Comparison of ENCODE assay signal across 8 cellular contexts in the genomic region with DNA sequence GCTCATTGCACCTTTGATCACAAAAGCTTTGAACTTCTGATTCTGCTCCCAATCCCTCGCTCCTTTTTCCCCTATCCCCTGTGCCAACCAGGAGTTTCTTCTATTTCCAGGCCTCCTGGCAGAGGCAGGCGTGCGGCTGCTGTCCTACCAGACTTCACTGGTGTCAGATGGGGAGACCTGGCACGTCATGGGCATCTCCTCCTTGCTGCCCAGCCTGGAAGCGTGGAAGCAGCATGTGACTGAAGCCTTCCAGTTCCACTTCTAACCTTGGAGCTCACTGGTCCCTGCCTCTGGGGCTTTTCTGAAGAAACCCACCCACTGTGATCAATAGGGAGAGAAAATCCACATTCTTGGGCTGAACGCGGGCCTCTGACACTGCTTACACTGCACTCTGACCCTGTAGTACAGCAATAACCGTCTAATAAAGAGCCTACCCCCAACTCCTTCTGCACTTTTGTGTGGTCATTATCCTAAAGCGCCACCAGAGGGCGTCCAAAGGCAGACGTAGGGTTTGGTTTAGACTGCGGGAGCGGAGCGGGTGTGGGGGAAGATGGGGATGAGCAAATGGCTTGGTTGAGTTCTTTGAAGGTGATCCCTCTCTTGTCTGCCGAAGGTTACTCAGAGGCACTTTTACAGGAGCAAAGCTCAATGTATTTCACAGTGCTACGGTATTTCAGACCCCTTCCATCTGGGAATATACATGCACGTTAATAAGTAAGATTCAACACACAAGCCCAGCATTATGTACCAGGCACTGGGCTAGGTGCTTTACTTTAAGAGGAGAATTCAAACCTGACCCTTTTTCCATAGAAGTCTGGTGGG. TPM values are rescaled to one million over a fixed set of nuclear protein-coding genes. Genes with fewer than 3 reads are reported as not detected.
DNase-seq lines count a peak whose midpoint lies in the region; ATAC-seq and TF ChIP-seq lines count a peak whose summit lies in the region.

No MANE protein-coding gene starts in this region.

- CTCF ChIA-PET in activated CD4-positive, alpha-beta memory T cell treated with anti-CD3 and anti-CD28 coated beads, Interleukin-2, amount 10 ng/mL, durations not matched to agents 7 days and 5 days (lab: Charles Lee), result interaction anchor here (0.9 to 4.6 kb wide), 25 partner anchors 9 to 236 kb away, joined by 3 to 34 read pairs (median 5); a partner anchor contains a TSS

- no peaks in the 10 kb centered on the region for H3K9me3 Mint-ChIP-seq in activated CD4-positive, alpha-beta memory T cell treated with anti-CD3 and anti-CD28 coated beads, Interleukin-2, amount 10 ng/mL, durations not matched to agents 7 days and 5 days
- no peaks in the 10 kb centered on the region for H3K9me3 Mint-ChIP-seq in endothelial cell (ENCODE audit: unreplicated experiment)

- peaks cover 16% of the 10 kb centered on the region for H3K36me3 Mint-ChIP-seq in activated CD4-positive, alpha-beta memory T cell treated with anti-CD3 and anti-CD28 coated beads, Interleukin-2, amount 10 ng/mL, durations not matched to agents 7 days and 5 days (ENCODE audit: low read depth)
- H3K36me3 Mint-ChIP-seq in endothelial cell (ENCODE audit: low read depth, unreplicated experiment), result peaks cover 13% of the 10 kb centered on the region

- H3K4me3 Mint-ChIP-seq in activated CD4-positive, alpha-beta memory T cell treated with anti-CD3 and anti-CD28 coated beads, Interleukin-2, amount 10 ng/mL, durations not matched to agents 7 days and 5 days, result no peak overlapping the region
- no peak overlapping the region for H3K4me3 Mint-ChIP-seq in endothelial cell (ENCODE audit: unreplicated experiment)

- H3K4me1 Mint-ChIP-seq in activated CD4-positive, alpha-beta memory T cell treated with anti-CD3 and anti-CD28 coated beads, Interleukin-2, amount 10 ng/mL, durations not matched to agents 7 days and 5 days, result peaks cover 6% of the 10 kb centered on the region
- peaks cover 18% of the 10 kb centered on the region for H3K4me1 Mint-ChIP-seq in endothelial cell (ENCODE audit: unreplicated experiment)

- DNase-seq in activated gamma-delta T cell treated with Interleukin-2 at 50 U/mL for 16 hours (peak; percentile 22), activated gamma-delta T cell (lab: John Stamatoyannopoulos, UW) (no peak), NCI-H526 treated with DMSO at 0.1 percent for 48 hours (lab: John Stamatoyannopoulos, UW) (peak; percentile 62), endothelial cell (ENCODE audit: low spot score) (peak; percentile 52), middle frontal gyrus (ENCODE audit: extremely low spot score, low spot score) (peak; percentile 69)
- DNase-seq in activated CD4-positive, alpha-beta memory T cell treated with anti-CD3 and anti-CD28 coated beads, Interleukin-2, amount 10 ng/mL, durations not matched to agents 7 days and 5 days, result peak; percentile 60
- peak; percentile 69 for DNase-seq in stimulated activated CD8-positive, alpha-beta memory T cell treated with anti-CD3 and anti-CD28 coated beads, Interleukin-4, amount 100 ng/mL, for 48 hours

- peaks cover 6% of the 10 kb centered on the region for H3K27me3 Mint-ChIP-seq in activated CD4-positive, alpha-beta memory T cell treated with anti-CD3 and anti-CD28 coated beads, Interleukin-2, amount 10 ng/mL, durations not matched to agents 7 days and 5 days
- peaks cover 12% of the 10 kb centered on the region for H3K27me3 Mint-ChIP-seq in endothelial cell (ENCODE audit: unreplicated experiment)

- peak; percentile 81 for ATAC-seq in HG03354 (IDR thresholded peaks at IDR 0.05; ENCODE audit: poor library complexity, severe bottlenecking, unreplicated experiment)

- TF ChIP-seq CTCF in endothelial cell (IDR thresholded peaks at IDR 0.05; ENCODE audit: unreplicated experiment), result peak; percentile 89

- no peak overlapping the region for H3K27ac Mint-ChIP-seq in activated CD4-positive, alpha-beta memory T cell treated with anti-CD3 and anti-CD28 coated beads, Interleukin-2, amount 10 ng/mL, durations not matched to agents 7 days and 5 days
- H3K27ac Mint-ChIP-seq in endothelial cell (ENCODE audit: unreplicated experiment), result peak overlapping the region; percentile 41

- POLR2A ChIA-PET in activated CD4-positive, alpha-beta memory T cell treated with anti-CD3 and anti-CD28 coated beads, Interleukin-2, amount 10 ng/mL, durations not matched to agents 7 days and 5 days (lab: Charles Lee), result interaction anchor here (1.0 kb wide), 3 partner anchors 8 to 19 kb away, joined by 3 read pairs; no protein-coding TSS in a partner anchor

RNA-seq across cellular contexts. Expression of a gene that starts 24.7 kb away (rescaled TPM):
- total RNA-seq in activated CD4-positive, alpha-beta memory T cell treated with anti-CD3 and anti-CD28 coated beads, Interleukin-2, amount 10 ng/mL, durations not matched to agents 7 days and 5 days, result not detected
- total RNA-seq in endothelial cell (ENCODE audit: unreplicated experiment), result not detected

RNA-seq across cellular contexts. Expression of a gene that starts 32.3 kb away (rescaled TPM):
- 100 to 1,000 TPM; 132 to 143 TPM for total RNA-seq in activated CD4-positive, alpha-beta memory T cell treated with anti-CD3 and anti-CD28 coated beads, Interleukin-2, amount 10 ng/mL, durations not matched to agents 7 days and 5 days
- total RNA-seq in endothelial cell (ENCODE audit: unreplicated experiment), result 137 TPM
